1 cellular context compared by ENCODE assay signal in genomic region chr19:17512574-17512939, GRCh38.
TF ChIP-seq lines count a peak whose summit lies in the region.

No MANE protein-coding gene starts in this region.

TF ChIP-seq in IMR-90, 13 proteins besides CTCF, POLR2A, EP300 and RAD21:
- TF ChIP-seq, protein P1, sequence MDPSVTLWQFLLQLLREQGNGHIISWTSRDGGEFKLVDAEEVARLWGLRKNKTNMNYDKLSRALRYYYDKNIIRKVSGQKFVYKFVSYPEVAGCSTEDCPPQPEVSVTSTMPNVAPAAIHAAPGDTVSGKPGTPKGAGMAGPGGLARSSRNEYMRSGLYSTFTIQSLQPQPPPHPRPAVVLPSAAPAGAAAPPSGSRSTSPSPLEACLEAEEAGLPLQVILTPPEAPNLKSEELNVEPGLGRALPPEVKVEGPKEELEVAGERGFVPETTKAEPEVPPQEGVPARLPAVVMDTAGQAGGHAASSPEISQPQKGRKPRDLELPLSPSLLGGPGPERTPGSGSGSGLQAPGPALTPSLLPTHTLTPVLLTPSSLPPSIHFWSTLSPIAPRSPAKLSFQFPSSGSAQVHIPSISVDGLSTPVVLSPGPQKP (IDR thresholded peaks at IDR 0.05; ENCODE audit: borderline replicate concordance, low read depth, low read length): no peak
- TF ChIP-seq SMC3 (IDR thresholded peaks at IDR 0.05; ENCODE audit: low read depth, low read length) (no peak), BHLHE40 (IDR thresholded peaks at IDR 0.05; ENCODE audit: low read depth, low read length) (no peak), MXI1 (IDR thresholded peaks at IDR 0.05; ENCODE audit: borderline replicate concordance, low read depth, low read length) (no peak), RCOR1 (IDR thresholded peaks at IDR 0.05; ENCODE audit: insufficient replicate concordance, low read length) (no peak), NFE2L2 (IDR thresholded peaks at IDR 0.05; ENCODE audit: low read depth, low read length) (no peak), MAZ (IDR thresholded peaks at IDR 0.05; ENCODE audit: borderline replicate concordance, low read depth, low read length) (no peak), CEBPB (IDR thresholded peaks at IDR 0.05; ENCODE audit: low read depth, low read length) (no peak), RFX5 (IDR thresholded peaks at IDR 0.05; ENCODE audit: low read depth, low read length) (no peak), MAFK (IDR thresholded peaks at IDR 0.05; ENCODE audit: low read depth, low read length) (no peak), FOS (IDR thresholded peaks at IDR 0.05; ENCODE audit: low read depth, low read length) (no peak)
- TF ChIP-seq, protein P2, sequence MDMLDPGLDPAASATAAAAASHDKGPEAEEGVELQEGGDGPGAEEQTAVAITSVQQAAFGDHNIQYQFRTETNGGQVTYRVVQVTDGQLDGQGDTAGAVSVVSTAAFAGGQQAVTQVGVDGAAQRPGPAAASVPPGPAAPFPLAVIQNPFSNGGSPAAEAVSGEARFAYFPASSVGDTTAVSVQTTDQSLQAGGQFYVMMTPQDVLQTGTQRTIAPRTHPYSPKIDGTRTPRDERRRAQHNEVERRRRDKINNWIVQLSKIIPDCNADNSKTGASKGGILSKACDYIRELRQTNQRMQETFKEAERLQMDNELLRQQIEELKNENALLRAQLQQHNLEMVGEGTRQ (IDR thresholded peaks at IDR 0.05; ENCODE audit: low read depth, low read length): no peak
TF ChIP-seq in IMR-90: peak in this region for 0.
